ENCODE assay signal across 6 cellular contexts in the genomic region with DNA sequence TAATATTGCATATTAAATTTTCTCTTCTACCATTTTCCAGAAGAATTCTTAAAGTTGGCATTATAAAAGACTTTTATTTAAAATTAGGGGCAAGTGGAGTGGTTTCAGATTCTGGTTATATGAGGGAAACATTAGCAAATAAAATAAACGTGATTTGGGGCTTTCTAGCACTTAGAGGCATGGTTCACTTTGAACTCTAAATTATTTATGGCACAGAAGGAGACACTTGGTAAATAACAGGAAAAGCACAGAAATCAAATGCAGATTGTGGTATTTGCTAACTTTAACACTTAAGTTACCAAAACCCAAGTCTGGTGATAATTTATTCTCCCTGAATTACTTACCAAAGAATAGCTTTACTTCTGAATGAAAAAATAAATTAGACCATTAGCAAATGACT.
"Had no signal": no experiment of that assay in that cellular context is flagged by ENCODE, and none has a peak within 500 bp of the region (broad histone marks: within the 10 kb centered on the region; RNA-seq: fewer than 3 reads in every experiment).

No MANE protein-coding gene starts in this region.

- DNase-seq: IMR-90, KBM-7 had no signal

- FAIRE-seq: HepG2, HTR-8/SVneo, K562 had no signal

- H3K27ac ChIP-seq: HL-60 had no signal

- H3K4me3 ChIP-seq: K562 had no signal

- ATAC-seq: HepG2, K562 had no signal
